11 cellular contexts compared by ENCODE assay signal in the genomic region with DNA sequence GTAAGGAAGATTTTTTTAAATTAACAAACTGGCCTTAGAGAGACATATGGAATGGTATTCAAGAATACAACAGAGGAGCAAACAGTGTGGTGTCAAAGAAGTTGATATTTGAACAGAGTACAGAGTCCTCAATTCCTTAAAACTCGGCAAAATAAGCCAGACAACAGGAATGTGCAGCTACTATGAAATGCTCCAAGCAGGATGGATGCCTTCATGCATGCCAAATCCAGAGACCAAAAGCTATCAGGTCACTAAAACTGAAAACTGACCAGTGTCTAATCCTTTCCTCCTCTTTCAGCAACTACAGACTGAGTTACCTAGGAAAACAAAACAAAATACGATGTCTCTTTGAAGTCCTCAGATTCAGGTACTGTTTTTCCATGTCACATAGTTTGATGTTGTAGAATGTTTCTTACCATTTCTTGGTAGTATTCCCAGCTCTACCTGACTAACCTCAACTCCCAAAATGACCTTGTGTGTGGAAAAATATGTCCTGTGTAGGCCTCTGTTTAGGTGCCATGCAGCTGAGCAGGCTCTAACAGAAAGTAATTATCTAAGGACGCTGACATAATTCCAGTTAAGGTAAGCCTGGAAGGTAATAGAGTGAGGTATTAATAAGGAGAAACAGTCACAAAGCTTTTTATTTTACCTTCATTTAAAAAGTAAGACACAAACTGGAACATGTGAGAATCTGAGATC. TPM values are rescaled to one million over a fixed set of nuclear protein-coding genes. Genes with fewer than 3 reads are reported as not detected.
A peak's percentile ranks its signal among the peaks of the same experiment; 100 is the strongest.
DNase-seq lines count a peak whose midpoint lies in the region; ATAC-seq, FAIRE-seq and TF ChIP-seq lines count a peak whose summit lies in the region.
"Had no signal": no experiment of that assay in that cellular context is flagged by ENCODE, and none has a peak within 500 bp of the region (broad histone marks: within the 10 kb centered on the region; RNA-seq: fewer than 3 reads in every experiment).

No MANE protein-coding gene starts in this region.

- H3K27me3 ChIP-seq in A673 (replicated peaks; ENCODE audit: insufficient read depth, low read depth, low read length, poor library complexity) (no peaks in the 10 kb centered on the region), SK-N-SH (ENCODE audit: insufficient read depth) (no peaks in the 10 kb centered on the region)

- CTCF ChIA-PET in A673 (lab: Charles Lee), result no interaction called here
- CTCF ChIA-PET in SK-N-SH (lab: Yijun Ruan, JAX), result interaction anchor here (1.4 kb wide), 1 partner anchor 10 kb away, joined by 7 read pairs; no protein-coding TSS in a partner anchor
- CTCF ChIA-PET in RWPE1 (lab: Yijun Ruan, JAX), result no interaction called here

- no peak overlapping the region for H3K4me3 ChIP-seq in A673 (ENCODE audit: low read depth, low read length, poor library complexity, severe bottlenecking)
- no peak overlapping the region for H3K4me3 ChIP-seq in SK-N-SH (ENCODE audit: low read depth in 2 of 2, low read length in 1 of 2)
- peak overlapping the region in 1 of 2 donors; percentile 19 for H3K4me3 ChIP-seq in kidney (ENCODE audit: low read length in 2 of 2)
- H3K4me3 ChIP-seq: GM23338, skin epidermis had no signal

- H3K27ac ChIP-seq in A673 (ENCODE audit: low read depth, low read length, poor library complexity, severe bottlenecking), result peak overlapping the region; percentile 50
- peak overlapping the region; percentile 55 to 62; a peak in 3 of 4 replicates for H3K27ac ChIP-seq in SK-N-SH (ENCODE audit: low read depth in 2 of 2, low read length in 1 of 2)
- H3K27ac ChIP-seq in kidney (ENCODE audit: low read depth in 2 of 2, low read length in 2 of 2), result peak overlapping the region; percentile 49 to 63
- H3K27ac ChIP-seq in RWPE1, result no peak overlapping the region

- H3K36me3 ChIP-seq in A673 (ENCODE audit: insufficient read depth, low read length, poor library complexity, severe bottlenecking), result no peaks in the 10 kb centered on the region
- H3K36me3 ChIP-seq in SK-N-SH (replicated peaks in 1 of 2; ENCODE audit: control insufficient read depth in 1 of 2, insufficient read depth in 2 of 2, low read length in 1 of 2), result peaks cover 0 to 6% of the 10 kb centered on the region in 2 experiments
- no peaks in the 10 kb centered on the region for H3K36me3 ChIP-seq in kidney (ENCODE audit: control insufficient read depth in 1 of 2, insufficient read depth in 2 of 2, low read length in 2 of 2)

- POLR2A ChIA-PET in A673 (lab: Charles Lee; ENCODE audit: low non-redundant PET), result no interaction called here
- POLR2A ChIA-PET in SK-N-SH (lab: Yijun Ruan, JAX), result no interaction called here
- POLR2A ChIA-PET in RWPE1 (lab: Yijun Ruan, JAX; ENCODE audit: low non-redundant PET), result no interaction called here

- TSS peak; percentile 7 for BruUV-seq in A673 (replicated peaks; lab: Mats Ljungman, UMichigan)

- no peak for FAIRE-seq in kidney (lab: Jason Lieb, UNC)

- no peak for TF ChIP-seq CTCF in A673 (conservative IDR thresholded peaks at IDR 0.05; ENCODE audit: low read depth, low read length)
- TF ChIP-seq CTCF in SK-N-SH (IDR thresholded peaks at IDR 0.05), result no peak
- TF ChIP-seq CTCF in kidney (IDR thresholded peaks at IDR 0.05; ENCODE audit: borderline replicate concordance, extremely low read depth, insufficient read depth), result no peak
- no peak for TF ChIP-seq CTCF in RWPE1 (conservative IDR thresholded peaks at IDR 0.05; ENCODE audit: low read depth)

- no peaks in the 10 kb centered on the region for H3K9me2 ChIP-seq in SK-N-SH

- WGBS in SK-N-SH (ENCODE audit: low lambda C conversion rate), result 61% methylated on average over 3 of the region's 3 CpGs

- H3K79me2 ChIP-seq in SK-N-SH (ENCODE audit: insufficient read depth), result peaks cover 99% of the 10 kb centered on the region

- H3K9ac ChIP-seq in SK-N-SH, result no peak overlapping the region
- peak overlapping the region in 1 of 2 donors; percentile 36 for H3K9ac ChIP-seq in kidney (ENCODE audit: low read length in 2 of 2)

- H4K20me1 ChIP-seq in SK-N-SH (ENCODE audit: insufficient read depth), result peaks cover 96% of the 10 kb centered on the region

- H3K4me1 ChIP-seq in A673 (ENCODE audit: insufficient read depth, low read length, poor library complexity, severe bottlenecking), result peaks cover 47% of the 10 kb centered on the region
- peaks cover 24 to 43% of the 10 kb centered on the region in 2 experiments for H3K4me1 ChIP-seq in SK-N-SH (ENCODE audit: control insufficient read depth in 1 of 2, insufficient read depth in 2 of 2, low read depth in 1 of 2, low read length in 1 of 2)
- peaks cover 11 to 12% of the 10 kb centered on the region in 2 donors for H3K4me1 ChIP-seq in kidney (ENCODE audit: control insufficient read depth in 1 of 2, insufficient read depth in 1 of 2, low read depth in 1 of 2, low read length in 2 of 2)

- intact Hi-C loops in A673 (cut with micrococcal nuclease; ENCODE audit: unreplicated experiment) (no loop called here), kidney (cut with DNase I) (no loop called here)

- H3K9me3 ChIP-seq in A673 (ENCODE audit: low read depth, low read length, poor library complexity, severe bottlenecking), result no peaks in the 10 kb centered on the region
- no peaks in the 10 kb centered on the region for H3K9me3 ChIP-seq in SK-N-SH
- no peaks in the 10 kb centered on the region for H3K9me3 ChIP-seq in kidney (ENCODE audit: control insufficient read depth in 1 of 2, low read length in 2 of 2)

- no peak overlapping the region for H2AFZ ChIP-seq in SK-N-SH (ENCODE audit: low read depth)
- H2AFZ ChIP-seq: GM23338 had no signal

- peak overlapping the region; percentile 46; the same call in 1 of the 2 replicates for H3K4me2 ChIP-seq in SK-N-SH
- H3K4me2 ChIP-seq: GM23338 had no signal

- DNase-seq in A673 (ENCODE audit: low spot score) (no peak), SK-N-SH (no peak), kidney (no peak), RWPE1 (ENCODE audit: low spot score) (no peak), SKM-1 treated with dmso at 0.1 percent for 144 hours (lab: John Stamatoyannopoulos, UW; ENCODE audit: unreplicated experiment) (no peak), inferior parietal cortex (ENCODE audit: extremely low spot score) (no peak)
- no peak for DNase-seq in activated CD8-positive, alpha-beta memory T cell treated with anti-CD3 and anti-CD28 coated beads, Interleukin-2, amount 50 U/mL, for 48 hours
- DNase-seq: NCI-H1930 had no signal

- H3F3A ChIP-seq in SK-N-SH (replicated peaks; ENCODE audit: insufficient read depth), result peaks cover 29% of the 10 kb centered on the region

- TF ChIP-seq EP300 in SK-N-SH (IDR thresholded peaks at IDR 0.05; ENCODE audit: borderline replicate concordance in 1 of 2, low read depth in 1 of 2, low read length in 1 of 2), result no peak

- peak; percentile 12 for ATAC-seq in GM21786 (IDR thresholded peaks at IDR 0.05; ENCODE audit: unreplicated experiment)
- ATAC-seq: GM23338 had no signal

- TF ChIP-seq RAD21 in SK-N-SH (IDR thresholded peaks at IDR 0.05; ENCODE audit: low read length), result no peak

TF ChIP-seq in SK-N-SH, 30 proteins besides CTCF, POLR2A, EP300 and RAD21:
- no peak for TF ChIP-seq CHD2 (IDR thresholded peaks at IDR 0.05; ENCODE audit: low read length, partially characterized antibody)
- no peak for TF ChIP-seq EZH2phosphoT487 (IDR thresholded peaks at IDR 0.05; ENCODE audit: borderline replicate concordance, low read depth)
- TF ChIP-seq SMC3 (IDR thresholded peaks at IDR 0.05; ENCODE audit: low read depth, low read length), result no peak
- no peak for TF ChIP-seq TCF12 (IDR thresholded peaks at IDR 0.05)
- TF ChIP-seq MEF2A (IDR thresholded peaks at IDR 0.05; ENCODE audit: borderline replicate concordance, low read depth), result no peak
- TF ChIP-seq, protein P1, sequence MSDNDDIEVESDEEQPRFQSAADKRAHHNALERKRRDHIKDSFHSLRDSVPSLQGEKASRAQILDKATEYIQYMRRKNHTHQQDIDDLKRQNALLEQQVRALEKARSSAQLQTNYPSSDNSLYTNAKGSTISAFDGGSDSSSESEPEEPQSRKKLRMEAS (IDR thresholded peaks at IDR 0.05; ENCODE audit: low read depth), result no peak
- TF ChIP-seq FOXJ3 (CRISPR knock-in tag; IDR thresholded peaks at IDR 0.05), result no peak

RNA-seq across cellular contexts. Expression of a gene that starts 46.9 kb away (rescaled TPM):
- total RNA-seq in A673 (2021) (186 and 220 TPM in 2 replicates), kidney (205 TPM)
- polyA plus RNA-seq in SK-N-SH (2012; rRNA removed) (16.7 and 20.9 TPM in 2 replicates), kidney (ENCODE audit: insufficient read depth, low read depth, low replicate concordance) (31.3 TPM)
- 18.9 and 19.1 TPM in 2 replicates for polyA plus RNA-seq in SK-N-SH (2012; cell fraction: cytosol; rRNA removed)
- polyA plus RNA-seq in SK-N-SH (2012; cell fraction: nucleus; rRNA removed), result 19.8 and 38.8 TPM in 2 replicates
